ENCODE assay signal across 9 cellular contexts in genomic region chrX:15903186-15903681, GRCh38. TPM values are rescaled to one million over a fixed set of nuclear protein-coding genes. Genes with fewer than 3 reads are reported as not detected.
DNase-seq lines count a peak whose midpoint lies in the region; ATAC-seq and TF ChIP-seq lines count a peak whose summit lies in the region.
"Had no signal": no experiment of that assay in that cellular context is flagged by ENCODE, and none has a peak within 500 bp of the region (broad histone marks: within the 10 kb centered on the region; RNA-seq: fewer than 3 reads in every experiment).

No MANE protein-coding gene starts in this region.

- peaks cover 1% of the 10 kb centered on the region for H3K9me3 Mint-ChIP-seq in activated naive CD8-positive, alpha-beta T cell treated with anti-CD3 and anti-CD28 coated beads for 36 hours

- H3K27ac ChIP-seq in coronary artery = no peak overlapping the region

- ATAC-seq in GM21381 (IDR thresholded peaks at IDR 0.05; ENCODE audit: unreplicated experiment) (peak; percentile 87), HG03469 (IDR thresholded peaks at IDR 0.05; ENCODE audit: unreplicated experiment) (peak; percentile 72)

- H3K4me3 Mint-ChIP-seq in activated naive CD8-positive, alpha-beta T cell treated with anti-CD3 and anti-CD28 coated beads for 36 hours = no peak overlapping the region

- H3K4me3 ChIP-seq in coronary artery = no peak overlapping the region

- no peak overlapping the region for H3K27ac Mint-ChIP-seq in activated naive CD8-positive, alpha-beta T cell treated with anti-CD3 and anti-CD28 coated beads for 36 hours

- TF ChIP-seq CTCF in GM13977 (IDR thresholded peaks at IDR 0.05; ENCODE audit: extremely low read depth, insufficient read depth, missing control alignments) (no peak), coronary artery (IDR thresholded peaks at IDR 0.05) (no peak)

- in situ Hi-C loops in GM13977 (cut with MboI; ENCODE audit: low pct_unique_long_range_greater_than_20kb, low sequenced_read_pairs, unreplicated experiment) = no loop called here

- no peaks in the 10 kb centered on the region for H3K27me3 Mint-ChIP-seq in activated naive CD8-positive, alpha-beta T cell treated with anti-CD3 and anti-CD28 coated beads for 36 hours

- DNase-seq in GM13977 (ENCODE audit: low spot score) = peak; percentile 55
- peak; percentile 1 for DNase-seq in activated naive CD8-positive, alpha-beta T cell treated with anti-CD3 and anti-CD28 coated beads for 36 hours
- DNase-seq in NCI-H128 (lab: John Stamatoyannopoulos, UW; ENCODE audit: unreplicated experiment) = no peak
- no peak for DNase-seq in coronary artery (ENCODE audit: low spot score)
- DNase-seq in kidney glomerular epithelial cell (lab: John Stamatoyannopoulos, UW) = no peak
- no peak for DNase-seq in DMS 273 treated with DMSO at 0.1 percent for 48 hours (lab: John Stamatoyannopoulos, UW)
- DNase-seq: stimulated activated CD4-positive, alpha-beta T cell treated with anti-CD3 and anti-CD28 coated beads, Interleukin-12 subunit alpha, Interleukin-12 subunit beta, amount 100 ng/mL, for 4 hours had no signal

- no peaks in the 10 kb centered on the region for H3K4me1 Mint-ChIP-seq in activated naive CD8-positive, alpha-beta T cell treated with anti-CD3 and anti-CD28 coated beads for 36 hours

- H3K36me3 Mint-ChIP-seq in activated naive CD8-positive, alpha-beta T cell treated with anti-CD3 and anti-CD28 coated beads for 36 hours = no peaks in the 10 kb centered on the region

RNA-seq across cellular contexts. Expression of gene AP1S2, which starts 48.6 kb away (rescaled TPM):
- total RNA-seq in activated naive CD8-positive, alpha-beta T cell treated with anti-CD3 and anti-CD28 coated beads for 36 hours = 10 to 100 TPM; 29.4 to 33.0 TPM

Comparison
In these comparisons a context has a peak if more than half of its experiments do, and no peak if none do; other contexts are left out.
1. DNase-seq: peak in GM13977 (single experiment) and activated naive CD8-positive, alpha-beta T cell treated with anti-CD3 and anti-CD28 coated beads for 36 hours (single experiment); none in NCI-H128 (single experiment), coronary artery (single experiment), kidney glomerular epithelial cell (single experiment) and DMS 273 treated with DMSO at 0.1 percent for 48 hours (single experiment).